ENCODE assay signal across 9 cellular contexts in genomic region chr2:33212151-33212550, GRCh38.
DNase-seq lines count a peak whose midpoint lies in the region; ATAC-seq and TF ChIP-seq lines count a peak whose summit lies in the region.
"Had no signal": no experiment of that assay in that cellular context is flagged by ENCODE, and none has a peak within 500 bp of the region (broad histone marks: within the 10 kb centered on the region; RNA-seq: fewer than 3 reads in every experiment).

No MANE protein-coding gene starts in this region.

- no peak for TF ChIP-seq CTCF in mucosa of descending colon (IDR thresholded peaks at IDR 0.05)

- H3K36me3 ChIP-seq in mucosa of descending colon (ENCODE audit: low read depth) = no peaks in the 10 kb centered on the region

- no peaks in the 10 kb centered on the region for H3K9me3 ChIP-seq in mucosa of descending colon

- H3K4me3 ChIP-seq in mucosa of descending colon = no peak overlapping the region

- intact Hi-C loops in mucosa of descending colon (cut with DNase I, micrococcal nuclease) = no loop called here

- ATAC-seq in mucosa of descending colon = peak; percentile 77
- no peak for ATAC-seq in HG03159 (IDR thresholded peaks at IDR 0.05; ENCODE audit: unreplicated experiment)
- ATAC-seq in GM21515 (IDR thresholded peaks at IDR 0.05; ENCODE audit: unreplicated experiment) = no peak

- peak overlapping the region; percentile 87 for H3K27ac ChIP-seq in epithelial cell of prostate

- no peaks in the 10 kb centered on the region for H3K4me1 ChIP-seq in mucosa of descending colon (ENCODE audit: low read depth)

- DNase-seq in AG20443 (ENCODE audit: low spot score) (peak; percentile 75), NCI-H460 (ENCODE audit: extremely low read depth, low read depth) (peak; percentile 41), epithelial cell of prostate (ENCODE audit: low read depth, low spot score) (no peak), mucosa of descending colon (no peak), activated T-cell treated with anti-CD3 and anti-CD28 coated beads for 4 hours (no peak), T1000 (lab: John Stamatoyannopoulos, UW) (no peak)
- DNase-seq: NCI-H1092 had no signal

Comparison
In these comparisons a context has a peak if more than half of its experiments do, and no peak if none do; other contexts are left out.
1. DNase-seq: peak in AG20443 (single experiment) and NCI-H460 (single experiment); none in epithelial cell of prostate (single experiment), mucosa of descending colon (0 of 3), activated T-cell treated with anti-CD3 and anti-CD28 coated beads for 4 hours (single experiment) and T1000 (single experiment).